Comparison of ENCODE assay signal across 1 cellular context in the genomic region with DNA sequence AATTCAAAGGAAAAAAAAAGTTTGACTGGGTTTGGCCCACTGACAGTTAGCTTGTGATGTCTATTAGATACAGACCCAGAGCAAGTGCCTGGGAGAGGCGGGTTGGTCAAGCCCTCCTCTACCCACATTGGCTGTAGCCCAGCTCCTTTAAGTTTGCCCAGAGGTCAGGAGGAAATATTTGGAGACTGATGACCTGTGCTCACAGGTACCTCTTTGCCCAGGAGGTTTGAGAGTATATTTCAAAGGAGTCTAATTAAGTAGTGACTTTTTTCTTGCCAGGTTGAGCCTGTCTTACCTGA.
TF ChIP-seq lines count a peak whose summit lies in the region.

No MANE protein-coding gene starts in this region.

TF ChIP-seq in GM23338, 12 proteins besides CTCF, POLR2A, EP300 and RAD21 (continued from another document):
- TF ChIP-seq, protein P1, sequence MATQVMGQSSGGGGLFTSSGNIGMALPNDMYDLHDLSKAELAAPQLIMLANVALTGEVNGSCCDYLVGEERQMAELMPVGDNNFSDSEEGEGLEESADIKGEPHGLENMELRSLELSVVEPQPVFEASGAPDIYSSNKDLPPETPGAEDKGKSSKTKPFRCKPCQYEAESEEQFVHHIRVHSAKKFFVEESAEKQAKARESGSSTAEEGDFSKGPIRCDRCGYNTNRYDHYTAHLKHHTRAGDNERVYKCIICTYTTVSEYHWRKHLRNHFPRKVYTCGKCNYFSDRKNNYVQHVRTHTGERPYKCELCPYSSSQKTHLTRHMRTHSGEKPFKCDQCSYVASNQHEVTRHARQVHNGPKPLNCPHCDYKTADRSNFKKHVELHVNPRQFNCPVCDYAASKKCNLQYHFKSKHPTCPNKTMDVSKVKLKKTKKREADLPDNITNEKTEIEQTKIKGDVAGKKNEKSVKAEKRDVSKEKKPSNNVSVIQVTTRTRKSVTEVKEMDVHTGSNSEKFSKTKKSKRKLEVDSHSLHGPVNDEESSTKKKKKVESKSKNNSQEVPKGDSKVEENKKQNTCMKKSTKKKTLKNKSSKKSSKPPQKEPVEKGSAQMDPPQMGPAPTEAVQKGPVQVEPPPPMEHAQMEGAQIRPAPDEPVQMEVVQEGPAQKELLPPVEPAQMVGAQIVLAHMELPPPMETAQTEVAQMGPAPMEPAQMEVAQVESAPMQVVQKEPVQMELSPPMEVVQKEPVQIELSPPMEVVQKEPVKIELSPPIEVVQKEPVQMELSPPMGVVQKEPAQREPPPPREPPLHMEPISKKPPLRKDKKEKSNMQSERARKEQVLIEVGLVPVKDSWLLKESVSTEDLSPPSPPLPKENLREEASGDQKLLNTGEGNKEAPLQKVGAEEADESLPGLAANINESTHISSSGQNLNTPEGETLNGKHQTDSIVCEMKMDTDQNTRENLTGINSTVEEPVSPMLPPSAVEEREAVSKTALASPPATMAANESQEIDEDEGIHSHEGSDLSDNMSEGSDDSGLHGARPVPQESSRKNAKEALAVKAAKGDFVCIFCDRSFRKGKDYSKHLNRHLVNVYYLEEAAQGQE (IDR thresholded peaks at IDR 0.05; ENCODE audit: unreplicated experiment) = no peak
- TF ChIP-seq EZH2 (IDR thresholded peaks at IDR 0.05; ENCODE audit: low read depth, unreplicated experiment) = no peak
- no peak for TF ChIP-seq JUNB (IDR thresholded peaks at IDR 0.05; ENCODE audit: unreplicated experiment)
- no peak for TF ChIP-seq POLR2AphosphoS5 (IDR thresholded peaks at IDR 0.05; ENCODE audit: low read depth)
- no peak for TF ChIP-seq STAT1 (IDR thresholded peaks at IDR 0.05; ENCODE audit: unreplicated experiment)
- TF ChIP-seq EZH2phosphoT487 (IDR thresholded peaks at IDR 0.05; ENCODE audit: unreplicated experiment) = no peak
- TF ChIP-seq ZNF331 (CRISPR knock-in tag; IDR thresholded peaks at IDR 0.05; ENCODE audit: low read depth) = no peak
- TF ChIP-seq, protein P2, sequence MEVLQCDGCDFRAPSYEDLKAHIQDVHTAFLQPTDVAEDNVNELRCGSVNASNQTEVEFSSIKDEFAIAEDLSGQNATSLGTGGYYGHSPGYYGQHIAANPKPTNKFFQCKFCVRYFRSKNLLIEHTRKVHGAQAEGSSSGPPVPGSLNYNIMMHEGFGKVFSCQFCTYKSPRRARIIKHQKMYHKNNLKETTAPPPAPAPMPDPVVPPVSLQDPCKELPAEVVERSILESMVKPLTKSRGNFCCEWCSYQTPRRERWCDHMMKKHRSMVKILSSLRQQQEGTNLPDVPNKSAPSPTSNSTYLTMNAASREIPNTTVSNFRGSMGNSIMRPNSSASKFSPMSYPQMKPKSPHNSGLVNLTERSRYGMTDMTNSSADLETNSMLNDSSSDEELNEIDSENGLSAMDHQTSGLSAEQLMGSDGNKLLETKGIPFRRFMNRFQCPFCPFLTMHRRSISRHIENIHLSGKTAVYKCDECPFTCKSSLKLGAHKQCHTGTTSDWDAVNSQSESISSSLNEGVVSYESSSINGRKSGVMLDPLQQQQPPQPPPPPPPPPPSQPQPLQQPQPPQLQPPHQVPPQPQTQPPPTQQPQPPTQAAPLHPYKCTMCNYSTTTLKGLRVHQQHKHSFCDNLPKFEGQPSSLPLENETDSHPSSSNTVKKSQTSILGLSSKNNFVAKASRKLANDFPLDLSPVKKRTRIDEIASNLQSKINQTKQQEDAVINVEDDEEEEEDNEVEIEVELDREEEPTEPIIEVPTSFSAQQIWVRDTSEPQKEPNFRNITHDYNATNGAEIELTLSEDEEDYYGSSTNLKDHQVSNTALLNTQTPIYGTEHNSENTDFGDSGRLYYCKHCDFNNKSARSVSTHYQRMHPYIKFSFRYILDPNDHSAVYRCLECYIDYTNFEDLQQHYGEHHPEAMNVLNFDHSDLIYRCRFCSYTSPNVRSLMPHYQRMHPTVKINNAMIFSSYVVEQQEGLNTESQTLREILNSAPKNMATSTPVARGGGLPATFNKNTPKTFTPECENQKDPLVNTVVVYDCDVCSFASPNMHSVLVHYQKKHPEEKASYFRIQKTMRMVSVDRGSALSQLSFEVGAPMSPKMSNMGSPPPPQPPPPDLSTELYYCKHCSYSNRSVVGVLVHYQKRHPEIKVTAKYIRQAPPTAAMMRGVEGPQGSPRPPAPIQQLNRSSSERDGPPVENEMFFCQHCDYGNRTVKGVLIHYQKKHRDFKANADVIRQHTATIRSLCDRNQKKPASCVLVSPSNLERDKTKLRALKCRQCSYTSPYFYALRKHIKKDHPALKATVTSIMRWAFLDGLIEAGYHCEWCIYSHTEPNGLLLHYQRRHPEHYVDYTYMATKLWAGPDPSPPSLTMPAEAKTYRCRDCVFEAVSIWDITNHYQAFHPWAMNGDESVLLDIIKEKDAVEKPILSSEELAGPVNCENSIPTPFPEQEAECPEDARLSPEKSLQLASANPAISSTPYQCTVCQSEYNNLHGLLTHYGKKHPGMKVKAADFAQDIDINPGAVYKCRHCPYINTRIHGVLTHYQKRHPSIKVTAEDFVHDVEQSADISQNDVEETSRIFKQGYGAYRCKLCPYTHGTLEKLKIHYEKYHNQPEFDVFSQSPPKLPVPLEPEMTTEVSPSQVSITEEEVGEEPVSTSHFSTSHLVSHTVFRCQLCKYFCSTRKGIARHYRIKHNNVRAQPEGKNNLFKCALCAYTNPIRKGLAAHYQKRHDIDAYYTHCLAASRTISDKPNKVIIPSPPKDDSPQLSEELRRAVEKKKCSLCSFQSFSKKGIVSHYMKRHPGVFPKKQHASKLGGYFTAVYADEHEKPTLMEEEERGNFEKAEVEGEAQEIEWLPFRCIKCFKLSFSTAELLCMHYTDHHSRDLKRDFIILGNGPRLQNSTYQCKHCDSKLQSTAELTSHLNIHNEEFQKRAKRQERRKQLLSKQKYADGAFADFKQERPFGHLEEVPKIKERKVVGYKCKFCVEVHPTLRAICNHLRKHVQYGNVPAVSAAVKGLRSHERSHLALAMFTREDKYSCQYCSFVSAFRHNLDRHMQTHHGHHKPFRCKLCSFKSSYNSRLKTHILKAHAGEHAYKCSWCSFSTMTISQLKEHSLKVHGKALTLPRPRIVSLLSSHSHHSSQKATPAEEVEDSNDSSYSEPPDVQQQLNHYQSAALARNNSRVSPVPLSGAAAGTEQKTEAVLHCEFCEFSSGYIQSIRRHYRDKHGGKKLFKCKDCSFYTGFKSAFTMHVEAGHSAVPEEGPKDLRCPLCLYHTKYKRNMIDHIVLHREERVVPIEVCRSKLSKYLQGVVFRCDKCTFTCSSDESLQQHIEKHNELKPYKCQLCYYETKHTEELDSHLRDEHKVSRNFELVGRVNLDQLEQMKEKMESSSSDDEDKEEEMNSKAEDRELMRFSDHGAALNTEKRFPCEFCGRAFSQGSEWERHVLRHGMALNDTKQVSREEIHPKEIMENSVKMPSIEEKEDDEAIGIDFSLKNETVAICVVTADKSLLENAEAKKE (CRISPR knock-in tag; IDR thresholded peaks at IDR 0.05) = no peak
